In genomic region chr1:243507672-243508302, GRCh38 we compare ENCODE assay signal across 13 cellular contexts.
DNase-seq lines count a peak whose midpoint lies in the region; ATAC-seq lines count a peak whose summit lies in the region.
"Had no signal": no experiment of that assay in that cellular context is flagged by ENCODE, and none has a peak within 500 bp of the region (broad histone marks: within the 10 kb centered on the region; RNA-seq: fewer than 3 reads in every experiment).

No MANE protein-coding gene starts in this region.

- H3K27ac ChIP-seq in BLaER1 treated with 17β-estradiol and CSF1 and Interleukin-3, amounts not matched to agents 10 nM and 100 nM, result peak overlapping the region in 10 of 11 experiments; percentile 29 to 71 (median 62); a peak in 20 of 22 replicates
- H3K27ac ChIP-seq: esophagus squamous epithelium, hepatocyte, pancreas had no signal

- H3K4me2 ChIP-seq in BLaER1 treated with 17β-estradiol and CSF1 and Interleukin-3, amounts not matched to agents 10 nM and 100 nM, result peak overlapping the region; percentile 78 to 97 (median 92)
- H3K4me2 ChIP-seq: hepatocyte, smooth muscle cell had no signal

- H4K20me1 ChIP-seq in BLaER1 treated with 17β-estradiol and CSF1 and Interleukin-3, amounts not matched to agents 10 nM and 100 nM, result no peaks in the 10 kb centered on the region

- H3K4me3 ChIP-seq in BLaER1 treated with 17β-estradiol and CSF1 and Interleukin-3, amounts not matched to agents 10 nM and 100 nM, result peak overlapping the region; percentile 3 to 46 (median 22); a peak in 10 of 20 replicates
- H3K4me3 ChIP-seq: esophagus squamous epithelium, hepatocyte, pancreas, smooth muscle cell had no signal

- peak; percentile 9 for ATAC-seq in GM19395 (IDR thresholded peaks at IDR 0.05; ENCODE audit: unreplicated experiment)
- no peak for ATAC-seq in GM21528 (IDR thresholded peaks at IDR 0.05; ENCODE audit: low FRiP score, unreplicated experiment)

- H3K36me3 ChIP-seq in BLaER1 treated with 17β-estradiol and CSF1 and Interleukin-3, amounts not matched to agents 10 nM and 100 nM, result peaks cover 11 to 48% (median 23%) of the 10 kb centered on the region in 11 experiments; a peak in 19 of 22 replicates
- H3K36me3 ChIP-seq: pancreas had no signal

- no peaks in the 10 kb centered on the region for H3K9me3 ChIP-seq in BLaER1 treated with 17β-estradiol and CSF1 and Interleukin-3, amounts not matched to agents 10 nM and 100 nM (replicated peaks in 1 of 11)
- H3K9me3 ChIP-seq: esophagus squamous epithelium, pancreas had no signal

- H3K9ac ChIP-seq in BLaER1 treated with 17β-estradiol and CSF1 and Interleukin-3, amounts not matched to agents 10 nM and 100 nM, result peak overlapping the region; percentile 3 to 59 (median 46); a peak in 17 of 22 replicates

- H3K27me3 ChIP-seq in BLaER1 treated with 17β-estradiol and CSF1 and Interleukin-3, amounts not matched to agents 10 nM and 100 nM, result no peaks in the 10 kb centered on the region
- H3K27me3 ChIP-seq: esophagus squamous epithelium, hepatocyte, pancreas had no signal

- peaks cover 44 to 57% (median 47%) of the 10 kb centered on the region in 10 experiments for H3K4me1 ChIP-seq in BLaER1 treated with 17β-estradiol and CSF1 and Interleukin-3, amounts not matched to agents 10 nM and 100 nM
- H3K4me1 ChIP-seq: esophagus squamous epithelium, pancreas had no signal

- DNase-seq in NCI-H1694 (lab: John Stamatoyannopoulos, UW), result peak; percentile 100
- DNase-seq in midbrain (lab: John Stamatoyannopoulos, UW), result peak; percentile 57
- no peak for DNase-seq in MV-4-11 (lab: John Stamatoyannopoulos, UW)
- DNase-seq in stimulated activated CD4-positive, alpha-beta T cell treated with anti-CD3 and anti-CD28 coated beads, Interleukin-4, amount 100 ng/mL, for 1 hour, result no peak
- no peak for DNase-seq in DMS53 (lab: John Stamatoyannopoulos, UW)
- DNase-seq: esophagus squamous epithelium, MM.1S, pancreas had no signal

Comparison
In these comparisons a context has a peak if more than half of its experiments do, and no peak if none do; other contexts are left out.
1. DNase-seq: peak in NCI-H1694 (single experiment) and midbrain (single experiment); none in MV-4-11 (single experiment), stimulated activated CD4-positive, alpha-beta T cell treated with anti-CD3 and anti-CD28 coated beads, Interleukin-4, amount 100 ng/mL, for 1 hour (single experiment) and DMS53 (single experiment).